In genomic region chr4:6449746-6450369, GRCh38 we compare ENCODE assay signal across 19 cellular contexts. TPM values are rescaled to one million over a fixed set of nuclear protein-coding genes. Genes with fewer than 3 reads are reported as not detected.
"Had no signal": no experiment of that assay in that cellular context is flagged by ENCODE, and none has a peak within 500 bp of the region (broad histone marks: within the 10 kb centered on the region; RNA-seq: fewer than 3 reads in every experiment).

No MANE protein-coding gene starts in this region.

- H3K36me3 Mint-ChIP-seq: activated CD4-positive, alpha-beta memory T cell treated with anti-CD3 and anti-CD28 coated beads for 36 hours; activated naive CD8-positive, alpha-beta T cell had no signal

- H3K27ac ChIP-seq: epithelial cell of prostate, gastrocnemius medialis, heart left ventricle, psoas muscle, thoracic aorta had no signal

- H3K4me3 ChIP-seq: gastrocnemius medialis, heart left ventricle, psoas muscle, thoracic aorta had no signal

- H3K4me3 Mint-ChIP-seq: activated CD4-positive, alpha-beta memory T cell treated with anti-CD3 and anti-CD28 coated beads for 36 hours; activated naive CD8-positive, alpha-beta T cell; activated T-helper 1 cell treated with anti-CD3 and anti-CD28 coated beads, Interleukin-12 subunit alpha, Interleukin-12 subunit beta, Interleukin-2, Interleukin-4 antibody, amounts not matched to agents 30 ng/mL and 10 ng/mL and 1 ng/mL, durations not matched to agents 14 hours and 24 hours and 36 hours; nephron; stimulated activated naive CD8-positive, alpha-beta T cell treated with anti-CD3 and anti-CD28 coated beads, Interleukin-15, Interleukin-2, amounts not matched to agents 100 ng/mL and 50 ng/mL, for 24 hours had no signal

- H3K4me1 ChIP-seq: gastrocnemius medialis, psoas muscle had no signal

- H3K27ac Mint-ChIP-seq: activated CD4-positive, alpha-beta memory T cell treated with anti-CD3 and anti-CD28 coated beads for 36 hours; activated naive CD8-positive, alpha-beta T cell; activated T-helper 1 cell treated with anti-CD3 and anti-CD28 coated beads, Interleukin-12 subunit alpha, Interleukin-12 subunit beta, Interleukin-2, Interleukin-4 antibody, amounts not matched to agents 30 ng/mL and 10 ng/mL and 1 ng/mL, durations not matched to agents 14 hours and 24 hours and 36 hours; nephron; stimulated activated naive CD8-positive, alpha-beta T cell treated with anti-CD3 and anti-CD28 coated beads, Interleukin-15, Interleukin-2, amounts not matched to agents 100 ng/mL and 50 ng/mL, for 24 hours had no signal

- H3K9me3 Mint-ChIP-seq: activated CD4-positive, alpha-beta memory T cell treated with anti-CD3 and anti-CD28 coated beads for 36 hours; activated T-helper 1 cell treated with anti-CD3 and anti-CD28 coated beads, Interleukin-12 subunit alpha, Interleukin-12 subunit beta, Interleukin-2, Interleukin-4 antibody, amounts not matched to agents 30 ng/mL and 10 ng/mL and 1 ng/mL, durations not matched to agents 14 hours and 24 hours and 36 hours; nephron; stimulated activated naive CD8-positive, alpha-beta T cell treated with anti-CD3 and anti-CD28 coated beads, Interleukin-15, Interleukin-2, amounts not matched to agents 100 ng/mL and 50 ng/mL, for 24 hours had no signal

- H3K36me3 ChIP-seq: gastrocnemius medialis, heart left ventricle, thoracic aorta had no signal

- H3K9me3 ChIP-seq: gastrocnemius medialis, heart left ventricle, psoas muscle, thoracic aorta had no signal

- DNase-seq: activated CD4-positive, alpha-beta memory T cell treated with anti-CD3 and anti-CD28 coated beads for 36 hours; activated CD4-positive, alpha-beta T cell treated with anti-CD3 and anti-CD28 coated beads for 4 hours; activated gamma-delta T cell treated with Interleukin-2 at 50 U/mL for 16 hours; activated T-cell treated with anti-CD3 and anti-CD28 coated beads for 4 hours; gastrocnemius medialis; psoas muscle; right cardiac atrium; stimulated activated CD4-positive, alpha-beta T cell treated with anti-CD3 and anti-CD28 coated beads, Interleukin-15, amount 100 ng/mL, for 24 hours; stimulated activated CD4-positive, alpha-beta T cell treated with anti-CD3 and anti-CD28 coated beads, Interleukin-2, amount 100 ng/mL, for 48 hours; SW 1271 had no signal

RNA-seq across cellular contexts. Expression of gene PPP2R2C, which starts 22.6 kb away (rescaled TPM):
- total RNA-seq: activated CD4-positive, alpha-beta memory T cell treated with anti-CD3 and anti-CD28 coated beads for 36 hours; activated T-helper 1 cell treated with anti-CD3 and anti-CD28 coated beads, Interleukin-12 subunit alpha, Interleukin-12 subunit beta, Interleukin-2, Interleukin-4 antibody, amounts not matched to agents 30 ng/mL and 10 ng/mL and 1 ng/mL, durations not matched to agents 14 hours and 24 hours and 36 hours; kidney epithelial cell; T-helper 2 cell treated with Interferon-gamma antibody and Interleukin-4, amounts not matched to agents 100 ng/mL and 5 ng/mL, for 36 hours had no signal
